ENCODE assay signal across 16 cellular contexts in the genomic region with DNA sequence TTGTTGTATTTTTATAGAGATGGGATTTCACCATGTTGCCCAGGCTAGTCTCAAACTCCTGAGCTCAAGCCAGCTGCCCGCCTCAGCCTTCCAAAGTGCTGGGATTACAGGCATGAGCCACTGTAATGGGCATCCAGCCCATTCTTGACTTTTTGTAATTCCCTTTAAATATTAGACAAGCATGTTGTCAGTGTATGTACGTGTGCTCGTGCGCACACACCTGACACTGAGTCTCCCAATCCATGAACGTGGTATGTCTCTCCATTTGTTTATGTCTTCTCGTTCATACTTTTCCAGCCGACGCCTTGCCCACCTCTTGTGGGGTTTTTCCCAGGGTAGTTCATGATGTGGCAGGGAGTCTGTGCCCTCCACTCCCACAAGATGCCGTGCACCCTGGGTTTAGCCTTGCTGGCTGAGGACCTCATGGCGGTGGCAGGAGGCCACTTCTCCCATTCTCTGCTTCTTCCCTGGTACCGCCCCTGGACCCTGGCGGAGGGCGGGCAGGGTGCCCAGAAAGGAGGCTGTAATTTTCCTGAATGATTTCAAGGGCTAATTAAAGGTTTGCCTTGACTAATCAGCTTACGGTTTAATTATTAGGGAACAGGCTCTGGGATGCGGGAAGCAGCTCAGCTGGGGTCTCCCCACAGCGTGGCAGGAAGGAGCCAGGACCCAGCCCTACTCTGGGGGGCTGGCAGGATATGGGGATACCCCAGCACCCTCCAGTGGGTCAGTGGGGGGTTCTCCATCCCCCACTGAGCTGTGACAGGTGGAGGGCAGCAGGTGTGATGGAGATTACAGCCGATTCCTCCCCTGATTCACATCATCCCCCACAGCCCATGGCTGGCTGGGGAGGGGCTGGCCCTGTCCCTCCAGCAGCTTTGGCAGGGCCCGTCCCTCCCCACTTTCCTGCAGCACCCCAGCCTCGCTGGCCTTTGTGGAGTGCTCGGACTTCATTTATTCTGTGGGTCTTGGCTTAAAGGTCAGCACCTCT. TPM values are rescaled to one million over a fixed set of nuclear protein-coding genes. Genes with fewer than 3 reads are reported as not detected.
A peak's percentile ranks its signal among the peaks of the same experiment; 100 is the strongest.
DNase-seq lines count a peak whose midpoint lies in the region; ATAC-seq and TF ChIP-seq lines count a peak whose summit lies in the region.
"Had no signal": no experiment of that assay in that cellular context is flagged by ENCODE, and none has a peak within 500 bp of the region (broad histone marks: within the 10 kb centered on the region; RNA-seq: fewer than 3 reads in every experiment).

No MANE protein-coding gene starts in this region.

- H3K27me3 ChIP-seq in Panc1 (ENCODE audit: control insufficient read depth, insufficient read depth, low read length) (no peaks in the 10 kb centered on the region), iPS-15b (ENCODE audit: control insufficient read depth, insufficient read depth, low read length) (no peaks in the 10 kb centered on the region)
- H3K27me3 ChIP-seq: sigmoid colon had no signal

- CTCF ChIA-PET in Panc1 (lab: Charles Lee): interaction anchor here (0.6 to 0.7 kb wide), 2 partner anchors 12 to 60 kb away, joined by 8 to 13 read pairs; no protein-coding TSS in a partner anchor

- TSS peak; percentile 17 for BruUV-seq in Panc1 (replicated peaks; lab: Mats Ljungman, UMichigan)

- ATAC-seq in Panc1 (no peak), HG02885 (IDR thresholded peaks at IDR 0.05; ENCODE audit: poor library complexity, unreplicated experiment) (no peak), HG03354 (IDR thresholded peaks at IDR 0.05; ENCODE audit: poor library complexity, severe bottlenecking, unreplicated experiment) (no peak)
- ATAC-seq: activated T-helper 17 cell treated with anti-CD3 and anti-CD28 coated beads, Interleukin-2, amount 50 U/mL, for 72 hours; left cardiac atrium; natural killer cell had no signal

- H3K4me1 ChIP-seq in Panc1 (ENCODE audit: control insufficient read depth, insufficient read depth, low read length) (peaks cover 44% of the 10 kb centered on the region), iPS-15b (ENCODE audit: control insufficient read depth, insufficient read depth, low read length) (peaks cover 39% of the 10 kb centered on the region)

- peak overlapping the region; percentile 47 for H3K9ac ChIP-seq in iPS-15b (ENCODE audit: low read depth, low read length)

- in situ Hi-C loops in Panc1 (cut with HindIII; ENCODE audit: low pct_unique_long_range_greater_than_20kb, low sequenced_read_pairs): no loop called here

- intact Hi-C loops in Panc1 (cut with micrococcal nuclease; ENCODE audit: unreplicated experiment): no loop called here

- H3K36me3 ChIP-seq in Panc1 (ENCODE audit: control insufficient read depth, insufficient read depth, low read length) (no peaks in the 10 kb centered on the region), iPS-15b (ENCODE audit: control insufficient read depth, insufficient read depth, low read length) (peaks cover 4% of the 10 kb centered on the region)
- H3K36me3 ChIP-seq: sigmoid colon had no signal

- POLR2A ChIA-PET in Panc1 (lab: Charles Lee): interaction anchor here (0.6 to 0.7 kb wide), 4 partner anchors 81 to 413 kb away, joined by 3 to 7 read pairs (median 4); no protein-coding TSS in a partner anchor

- H3K4me3 ChIP-seq in Panc1 (ENCODE audit: low read depth in 2 of 2, low read length in 2 of 2) (no peak overlapping the region), iPS-15b (ENCODE audit: low read depth, low read length) (no peak overlapping the region)
- H3K4me3 ChIP-seq: sigmoid colon had no signal

- DNase-seq in NCI-H1092 treated with DMSO at 0.1 percent for 48 hours (lab: John Stamatoyannopoulos, UW): peak; percentile 12
- DNase-seq in NCI-H1092 (lab: John Stamatoyannopoulos, UW): no peak
- DNase-seq in Panc1 (ENCODE audit: low read depth, low spot score): no peak
- peak in 26 of 49 donors; percentile 9 to 67 (median 33) for DNase-seq in substantia nigra (lab: John Stamatoyannopoulos, UW)
- DNase-seq in GDM1 (lab: John Stamatoyannopoulos, UW): no peak
- DNase-seq: 8988T, HFFc6, left cardiac atrium, natural killer cell, NCI-H526 treated with DMSO at 0.1 percent for 48 hours, sigmoid colon had no signal

- H3K9me3 ChIP-seq in Panc1 (ENCODE audit: control insufficient read depth, insufficient read depth, low read depth, low read length) (no peaks in the 10 kb centered on the region), iPS-15b (ENCODE audit: control insufficient read depth, insufficient read depth, low read length) (no peaks in the 10 kb centered on the region)
- H3K9me3 ChIP-seq: sigmoid colon had no signal

- no peak for TF ChIP-seq CTCF in Panc1 (IDR thresholded peaks at IDR 0.05)

- H3K27ac ChIP-seq in Panc1 (ENCODE audit: low read length) (no peak overlapping the region), substantia nigra (ENCODE audit: low read depth, low read length, poor library complexity, severe bottlenecking) (peak overlapping the region; percentile 6)

RNA-seq across cellular contexts. Expression of a gene that starts 12.9 kb away (rescaled TPM):
- 311 TPM for total RNA-seq in Panc1 (2021; ENCODE audit: unreplicated experiment)
- 362 TPM for polyA plus RNA-seq in Panc1 (2012; ENCODE audit: insufficient read length)

RNA-seq across cellular contexts. Expression of a gene that starts 54.3 kb away (rescaled TPM):
- total RNA-seq in Panc1 (2021; ENCODE audit: unreplicated experiment): 10.3 TPM
- 8.1 TPM for polyA plus RNA-seq in Panc1 (2012; ENCODE audit: insufficient read length)
- total RNA-seq: activated T-helper 17 cell treated with anti-CD3 and anti-CD28 coated beads, Interleukin-2, amount 50 U/mL, for 72 hours; HFFc6; left cardiac atrium; natural killer cell; sigmoid colon had no signal
- polyA plus RNA-seq: sigmoid colon had no signal

RNA-seq across cellular contexts. Expression of a gene that starts 58.2 kb away (rescaled TPM):
- total RNA-seq in Panc1 (2021; ENCODE audit: unreplicated experiment): 0.46 TPM
- 0.85 TPM for polyA plus RNA-seq in Panc1 (2012; ENCODE audit: insufficient read length)
- total RNA-seq: activated T-helper 17 cell treated with anti-CD3 and anti-CD28 coated beads, Interleukin-2, amount 50 U/mL, for 72 hours; HFFc6; HT1080; left cardiac atrium; natural killer cell had no signal

Comparison
In these comparisons a context has a peak if more than half of its experiments do, and no peak if none do; other contexts are left out.
1. DNase-seq: peak in NCI-H1092 treated with DMSO at 0.1 percent for 48 hours (single experiment) and substantia nigra (26 of 49); none in NCI-H1092 (single experiment), Panc1 (single experiment) and GDM1 (single experiment).